6 cellular contexts compared by ENCODE assay signal in the genomic region with DNA sequence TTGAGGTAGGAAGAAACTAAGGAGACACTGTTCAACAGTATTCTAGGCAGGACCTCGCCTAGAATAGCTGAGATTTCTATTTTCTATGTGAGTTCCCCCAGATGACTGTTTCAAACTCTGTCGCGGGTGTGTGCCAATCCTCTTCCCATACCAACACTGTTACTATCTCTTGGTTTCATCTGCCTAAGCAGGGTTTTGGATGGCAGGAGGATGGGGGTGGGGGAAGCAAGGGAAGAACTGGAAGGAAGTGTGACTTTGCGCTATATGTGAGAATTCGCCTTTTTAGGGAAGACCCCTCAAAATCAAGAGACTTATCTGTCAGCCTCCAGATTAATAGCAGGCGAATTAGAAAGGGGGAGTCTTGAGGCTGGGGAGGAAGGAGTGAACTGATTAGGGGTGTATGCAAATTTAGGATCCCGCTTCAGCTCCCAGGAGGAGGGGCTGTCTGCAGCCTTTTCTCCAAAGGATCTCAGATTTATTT.
DNase-seq lines count a peak whose midpoint lies in the region; ATAC-seq and TF ChIP-seq lines count a peak whose summit lies in the region.

No MANE protein-coding gene starts in this region.

- peak overlapping the region; percentile 84 for H3K4me3 ChIP-seq in NB4 (ENCODE audit: low read depth, low read length)
- peak overlapping the region; percentile 72 for H3K4me3 ChIP-seq in epithelial cell of esophagus (ENCODE audit: low read length)
- H3K4me3 ChIP-seq in skin epidermis, result peak overlapping the region; percentile 41 to 74 (median 53)

- DNase-seq in GM03348 (ENCODE audit: low spot score) (peak; percentile 36), NB4 (ENCODE audit: low read depth) (peak; percentile 74), epithelial cell of esophagus (ENCODE audit: low read depth) (peak; percentile 37)
- DNase-seq in stimulated activated CD4-positive, alpha-beta T cell treated with anti-CD3 and anti-CD28 coated beads, Interleukin-2, amount 100 ng/mL, for 24 hours, result no peak

- no peak for ATAC-seq in GM21825 (IDR thresholded peaks at IDR 0.05; ENCODE audit: unreplicated experiment)

- TF ChIP-seq POLR2A in NB4 (IDR thresholded peaks at IDR 0.05; ENCODE audit: extremely low read depth, insufficient read length), result peak; percentile 17

- H3K27ac ChIP-seq in skin epidermis, result peak overlapping the region in 20 of 21 experiments; percentile 69 to 94 (median 87)

- TF ChIP-seq CTCF in NB4 (IDR thresholded peaks at IDR 0.05; ENCODE audit: low read depth, low read length) (no peak), epithelial cell of esophagus (IDR thresholded peaks at IDR 0.05; ENCODE audit: insufficient read depth, low read depth, low read length, missing control alignments) (no peak)

Comparison
In these comparisons a context has a peak if more than half of its experiments do, and no peak if none do; other contexts are left out.
1. DNase-seq: peak in GM03348 (single experiment), NB4 (single experiment) and epithelial cell of esophagus (single experiment); none in stimulated activated CD4-positive, alpha-beta T cell treated with anti-CD3 and anti-CD28 coated beads, Interleukin-2, amount 100 ng/mL, for 24 hours (0 of 2).
2. Peak in every context shown above with its lines, with median percentiles within 50 percentile points of each other: H3K4me3 ChIP-seq.